In the genomic region with DNA sequence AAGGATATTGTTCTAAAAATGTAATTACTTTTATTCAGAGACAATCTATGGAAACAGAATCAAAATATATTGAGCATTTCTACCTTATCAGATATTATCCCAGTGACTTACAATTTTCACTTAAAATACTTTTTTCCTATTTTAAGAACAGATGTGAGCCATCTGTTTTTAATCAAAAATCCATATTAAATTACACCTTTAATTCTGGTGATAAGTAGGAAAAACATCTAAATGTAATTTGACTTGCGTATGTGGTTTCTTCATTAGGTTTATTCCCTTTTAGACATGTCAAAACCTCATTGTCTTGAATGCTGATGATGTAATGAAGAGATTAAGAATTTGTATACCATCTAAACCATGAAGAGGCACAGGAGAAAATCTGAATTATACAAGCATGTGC, we compare ENCODE assay signal across 22 cellular contexts.
DNase-seq lines count a peak whose midpoint lies in the region; ATAC-seq and TF ChIP-seq lines count a peak whose summit lies in the region.
"Had no signal": no experiment of that assay in that cellular context is flagged by ENCODE, and none has a peak within 500 bp of the region (broad histone marks: within the 10 kb centered on the region; RNA-seq: fewer than 3 reads in every experiment).

No MANE protein-coding gene starts in this region.

- no peaks in the 10 kb centered on the region for H4K20me1 ChIP-seq in osteoblast (ENCODE audit: insufficient read depth, low read length)
- H4K20me1 ChIP-seq: BLaER1 had no signal

- ATAC-seq in psoas muscle = no peak
- ATAC-seq: GM12878 had no signal

- peak in 1 of 2 experiments; percentile 66 for DNase-seq in SJCRH30
- peak; percentile 90 for DNase-seq in SK-N-DZ (ENCODE audit: low spot score)
- DNase-seq in osteoblast (ENCODE audit: insufficient read length, low spot score, missing footprints) = peak; percentile 18
- no peak for DNase-seq in stimulated activated CD4-positive, alpha-beta T cell treated with anti-CD3 and anti-CD28 coated beads, Interleukin-15, amount 100 ng/mL, for 24 hours
- DNase-seq in psoas muscle = no peak
- DNase-seq: 8988T; ACHN; BE2C; C1 segment of cervical spinal cord; CD4-positive, alpha-beta memory T cell; CD4-positive, CD25-positive, alpha-beta regulatory T cell; CD8-positive, alpha-beta memory T cell; COR-L47; DMS 273 treated with DMSO at 0.1 percent for 48 hours; DMS153; DMS53; DMS79; DND-41; EL; GDM1 had no signal

- H3K27me3 ChIP-seq in SJCRH30 (no peaks in the 10 kb centered on the region), osteoblast (ENCODE audit: insufficient read depth, low read length) (no peaks in the 10 kb centered on the region), psoas muscle (ENCODE audit: insufficient read depth in 3 of 3, low read length in 2 of 3) (no peaks in the 10 kb centered on the region)
- H3K27me3 ChIP-seq: BE2C, BLaER1 had no signal

- no peaks in the 10 kb centered on the region for H3K9me3 ChIP-seq in SJCRH30 (replicated peaks)
- no peaks in the 10 kb centered on the region for H3K9me3 ChIP-seq in osteoblast (ENCODE audit: low read depth, low read length)
- H3K9me3 ChIP-seq in psoas muscle = no peaks in the 10 kb centered on the region
- H3K9me3 ChIP-seq: BE2C, BLaER1 had no signal

- H3K4me3 ChIP-seq in SJCRH30 (no peak overlapping the region), osteoblast (ENCODE audit: insufficient read depth, low read length) (no peak overlapping the region), psoas muscle (no peak overlapping the region)
- H3K4me3 ChIP-seq: BLaER1, GM12878 had no signal

- H3K36me3 ChIP-seq in SJCRH30 (no peaks in the 10 kb centered on the region), osteoblast (ENCODE audit: insufficient read depth, low read length) (no peaks in the 10 kb centered on the region), psoas muscle (ENCODE audit: insufficient read depth in 1 of 2, low read depth in 1 of 2) (no peaks in the 10 kb centered on the region)
- H3K36me3 ChIP-seq: BE2C, BLaER1 had no signal

- TF ChIP-seq CTCF in osteoblast (IDR thresholded peaks at IDR 0.05; ENCODE audit: extremely low read depth, low read depth, low read length) = no peak
- TF ChIP-seq CTCF in psoas muscle (IDR thresholded peaks at IDR 0.05) = no peak

- H3K79me2 ChIP-seq in osteoblast (ENCODE audit: insufficient read depth, low read length) = no peaks in the 10 kb centered on the region

- H3K27ac ChIP-seq in SJCRH30 (peak overlapping the region; percentile 94), osteoblast (ENCODE audit: low read depth, low read length) (no peak overlapping the region), psoas muscle (no peak overlapping the region)
- H3K27ac ChIP-seq: BLaER1 had no signal

- H3K4me2 ChIP-seq in osteoblast (ENCODE audit: insufficient read depth, low read length) = no peak overlapping the region
- H3K4me2 ChIP-seq: BLaER1 had no signal

- intact Hi-C loops in psoas muscle (cut with DNase I) = no loop called here

- H3K4me1 ChIP-seq in SJCRH30 = peaks cover 29% of the 10 kb centered on the region
- no peaks in the 10 kb centered on the region for H3K4me1 ChIP-seq in osteoblast (ENCODE audit: insufficient read depth, low read length)
- no peaks in the 10 kb centered on the region for H3K4me1 ChIP-seq in psoas muscle
- H3K4me1 ChIP-seq: BLaER1 had no signal

- H2AFZ ChIP-seq in osteoblast (ENCODE audit: low read length) = no peak overlapping the region

- 50 to 82% (median 79%) methylated on average over 1 of the region's 1 CpG for WGBS in psoas muscle, 3 donors

Comparison
In these comparisons a context has a peak if more than half of its experiments do, and no peak if none do; other contexts are left out.
1. DNase-seq: peak in SK-N-DZ (single experiment) and osteoblast (single experiment); none in stimulated activated CD4-positive, alpha-beta T cell treated with anti-CD3 and anti-CD28 coated beads, Interleukin-15, amount 100 ng/mL, for 24 hours (single experiment) and psoas muscle (0 of 2).